In the genomic region with DNA sequence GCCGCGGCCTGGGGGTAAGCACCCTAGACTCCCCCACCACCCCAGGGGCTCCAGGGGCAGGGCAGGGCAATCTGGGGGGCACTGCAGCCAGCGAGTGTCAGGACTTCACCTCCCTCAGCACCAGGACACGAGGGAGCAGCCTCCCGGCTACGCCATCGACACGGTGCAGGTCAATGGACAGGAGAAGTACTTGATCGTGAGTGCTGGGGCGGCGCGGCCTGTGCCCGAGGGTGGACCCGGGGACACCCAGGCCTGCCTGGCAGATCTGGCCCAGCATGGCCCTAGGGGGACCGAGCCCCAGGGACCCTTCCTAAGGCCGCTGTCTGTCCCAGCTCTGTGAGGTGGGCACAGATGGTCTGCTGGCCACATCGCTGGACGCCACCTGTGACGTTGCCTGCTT, we compare ENCODE assay signal across 20 cellular contexts. TPM values are rescaled to one million over a fixed set of nuclear protein-coding genes. Genes with fewer than 3 reads are reported as not detected.
DNase-seq lines count a peak whose midpoint lies in the region; ATAC-seq and TF ChIP-seq lines count a peak whose summit lies in the region.
"Had no signal": no experiment of that assay in that cellular context is flagged by ENCODE, and none has a peak within 500 bp of the region (broad histone marks: within the 10 kb centered on the region; RNA-seq: fewer than 3 reads in every experiment).

No MANE protein-coding gene starts in this region.

- H2BK120ac ChIP-seq in IMR-90 (ENCODE audit: low read depth, low read length): no peak overlapping the region
- no peak overlapping the region for H2BK120ac ChIP-seq in mesenchymal stem cell (ENCODE audit: low read depth, low read length)

- 90% methylated on average over 3 of the region's 19 CpGs for WGBS in mammary epithelial cell (ENCODE audit: low coverage, missing lambda C conversion rate)
- 95% methylated on average over 12 of the region's 19 CpGs; no CpG with 5 or more reads in 1 of the 2 experiments for WGBS in IMR-90 (ENCODE audit: extremely low coverage in 2 of 2, insufficient read length in 1 of 2), 2 experiments
- 98% methylated on average over 19 of the region's 19 CpGs for WGBS in mesenchymal stem cell

- H3K14ac ChIP-seq in IMR-90 (replicated peaks; ENCODE audit: low read depth, low read length) (no peak overlapping the region), mesenchymal stem cell (ENCODE audit: low read length in 2 of 2) (no peak overlapping the region)

- H3K36me3 ChIP-seq in mammary epithelial cell (ENCODE audit: insufficient read depth, low read length): no peaks in the 10 kb centered on the region
- H3K36me3 ChIP-seq in IMR-90 (ENCODE audit: control insufficient read depth, insufficient read depth, low read length): peaks cover 47% of the 10 kb centered on the region
- H3K36me3 ChIP-seq in mesenchymal stem cell (ENCODE audit: control insufficient read depth in 1 of 2, insufficient read depth in 2 of 2, low read depth in 1 of 2, low read length in 2 of 2): peaks cover 41 to 65% of the 10 kb centered on the region in 2 experiments

- H3K4me3 ChIP-seq in mammary epithelial cell (replicated peaks in 1 of 3; ENCODE audit: insufficient read depth in 1 of 3, low read depth in 2 of 3, low read length in 3 of 3) (no peak overlapping the region), IMR-90 (ENCODE audit: insufficient read depth, low read depth, low read length) (no peak overlapping the region), mesenchymal stem cell (ENCODE audit: insufficient read depth in 1 of 2, low read depth in 1 of 2, low read length in 2 of 2) (no peak overlapping the region)
- H3K4me3 ChIP-seq: A549; BLaER1 treated with 17β-estradiol and CSF1 and Interleukin-3, amounts not matched to agents 10 nM and 100 nM; GM23248 had no signal

- H3K79me2 ChIP-seq in mammary epithelial cell (ENCODE audit: insufficient read depth, low read length): peaks cover 49% of the 10 kb centered on the region

- H3K9me3 Mint-ChIP-seq in MCF 10A (ENCODE audit: unreplicated experiment): no peaks in the 10 kb centered on the region
- H3K9me3 Mint-ChIP-seq in activated CD8-positive, alpha-beta T cell treated with anti-CD3 and anti-CD28 coated beads, Interleukin-2, amount 10 ng/mL, durations not matched to agents 7 days and 5 days (ENCODE audit: insufficient read depth): no peaks in the 10 kb centered on the region
- H3K9me3 Mint-ChIP-seq: CD4-positive, alpha-beta T cell had no signal

- no peak overlapping the region for H4K5ac ChIP-seq in IMR-90 (ENCODE audit: low read depth, low read length)

- H3K36me3 Mint-ChIP-seq in MCF 10A (ENCODE audit: insufficient read depth, unreplicated experiment): peaks cover 50% of the 10 kb centered on the region
- peaks cover 14% of the 10 kb centered on the region for H3K36me3 Mint-ChIP-seq in activated CD8-positive, alpha-beta T cell treated with anti-CD3 and anti-CD28 coated beads, Interleukin-2, amount 10 ng/mL, durations not matched to agents 7 days and 5 days (ENCODE audit: low read depth)

- H3K79me1 ChIP-seq in IMR-90 (ENCODE audit: low read depth in 1 of 2, low read length in 2 of 2): peaks cover 0 to 37% of the 10 kb centered on the region in 2 experiments; a peak in 1 of 4 replicates
- peaks cover 23% of the 10 kb centered on the region for H3K79me1 ChIP-seq in mesenchymal stem cell (replicated peaks; ENCODE audit: low read length, poor library complexity, severe bottlenecking)

- no peaks in the 10 kb centered on the region for H4K20me1 ChIP-seq in mammary epithelial cell (ENCODE audit: insufficient read depth, low read length)
- H4K20me1 ChIP-seq in IMR-90 (ENCODE audit: insufficient read depth, low read length): peaks cover 27% of the 10 kb centered on the region

- H3K18ac ChIP-seq in IMR-90 (ENCODE audit: low read depth, low read length): no peak overlapping the region
- H3K18ac ChIP-seq in mesenchymal stem cell (ENCODE audit: low read depth in 1 of 2, low read length in 2 of 2): no peak overlapping the region

- H2BK12ac ChIP-seq in mesenchymal stem cell (ENCODE audit: low read length in 2 of 2): no peak overlapping the region

- H3K4me3 Mint-ChIP-seq in MCF 10A (ENCODE audit: unreplicated experiment): no peak overlapping the region
- no peak overlapping the region for H3K4me3 Mint-ChIP-seq in activated CD8-positive, alpha-beta T cell treated with anti-CD3 and anti-CD28 coated beads, Interleukin-2, amount 10 ng/mL, durations not matched to agents 7 days and 5 days
- H3K4me3 Mint-ChIP-seq: CD14-positive monocyte; CD4-positive, alpha-beta T cell had no signal

- H3K56ac ChIP-seq in IMR-90 (ENCODE audit: extremely low read depth, insufficient read depth, low read length): no peak overlapping the region

- H2BK20ac ChIP-seq in IMR-90 (ENCODE audit: low read depth, low read length): no peak overlapping the region

- no peak for TF ChIP-seq POLR2A in IMR-90 (IDR thresholded peaks at IDR 0.05; ENCODE audit: low read depth, low read length)

- H2AK9ac ChIP-seq in IMR-90 (replicated peaks; ENCODE audit: low read depth, low read length, poor library complexity): no peak overlapping the region

- H3K4me2 ChIP-seq in mammary epithelial cell (ENCODE audit: insufficient read depth, low read depth, low read length) (no peak overlapping the region), IMR-90 (ENCODE audit: low read depth, low read length) (no peak overlapping the region), mesenchymal stem cell (ENCODE audit: low read length, poor library complexity, severe bottlenecking) (no peak overlapping the region)
- H3K4me2 ChIP-seq: A549; BLaER1 treated with 17β-estradiol and CSF1 and Interleukin-3, amounts not matched to agents 10 nM and 100 nM had no signal

- dilution Hi-C loops in mammary epithelial cell (cut with HindIII; ENCODE audit: low sequenced_read_pairs): no loop called here
- dilution Hi-C loops in IMR-90 (cut with HindIII; ENCODE audit: low sequenced_read_pairs, unreplicated experiment): no loop called here

- H3K4me1 ChIP-seq in mammary epithelial cell (ENCODE audit: insufficient read depth, low read length): peaks cover 47% of the 10 kb centered on the region
- H3K4me1 ChIP-seq in IMR-90 (ENCODE audit: control insufficient read depth, insufficient read depth, low read length): peaks cover 14% of the 10 kb centered on the region
- H3K4me1 ChIP-seq in mesenchymal stem cell (ENCODE audit: control insufficient read depth, insufficient read depth, low read depth, low read length): peaks cover 40% of the 10 kb centered on the region

- H3K27me3 ChIP-seq in mammary epithelial cell (ENCODE audit: insufficient read depth, low read length) (no peaks in the 10 kb centered on the region), IMR-90 (ENCODE audit: control insufficient read depth, insufficient read depth, low read length) (no peaks in the 10 kb centered on the region), mesenchymal stem cell (ENCODE audit: control insufficient read depth in 1 of 2, insufficient read depth in 1 of 2, low read length in 2 of 2) (no peaks in the 10 kb centered on the region)
- H3K27me3 ChIP-seq: BE2C had no signal

- H2AFZ ChIP-seq in mammary epithelial cell (ENCODE audit: low read depth, low read length): no peak overlapping the region
- no peak overlapping the region for H2AFZ ChIP-seq in IMR-90 (replicated peaks; ENCODE audit: low read length, poor library complexity)
- H2AFZ ChIP-seq in mesenchymal stem cell (ENCODE audit: low read depth, low read length): no peak overlapping the region
- H2AFZ ChIP-seq: GM23248 had no signal

- DNase-seq in MCF 10A (ENCODE audit: unreplicated experiment) (no peak), mammary epithelial cell (no peak), IMR-90 (no peak), mesenchymal stem cell (no peak), occipital lobe (lab: John Stamatoyannopoulos, UW) (no peak)
- DNase-seq in activated CD8-positive, alpha-beta T cell treated with anti-CD3 and anti-CD28 coated beads, Interleukin-2, amount 10 ng/mL, durations not matched to agents 7 days and 5 days: no peak
- DNase-seq: 8988T; ACHN; AML-193; BE2C; CD4-positive, alpha-beta T cell; COR-L47; DMS153; DND-41; GM23248; H7; HCEC 1CT had no signal

- H3K27ac ChIP-seq in mammary epithelial cell (ENCODE audit: insufficient read depth, low read depth, low read length): no peak overlapping the region
- no peak overlapping the region for H3K27ac ChIP-seq in IMR-90 (ENCODE audit: insufficient read depth, low read length)
- no peak overlapping the region for H3K27ac ChIP-seq in mesenchymal stem cell (ENCODE audit: low read length, poor library complexity, severe bottlenecking)
- H3K27ac ChIP-seq: BLaER1 treated with 17β-estradiol and CSF1 and Interleukin-3, amounts not matched to agents 10 nM and 100 nM; GM23248 had no signal

- H3K23ac ChIP-seq in IMR-90 (ENCODE audit: low read depth, low read length) (no peak overlapping the region), mesenchymal stem cell (ENCODE audit: low read length in 2 of 2) (no peak overlapping the region)

- no peak overlapping the region for H3K4ac ChIP-seq in IMR-90 (ENCODE audit: low read depth, low read length)
- H3K4ac ChIP-seq in mesenchymal stem cell (ENCODE audit: low read depth in 1 of 2, low read length in 2 of 2): no peak overlapping the region

- BruUV-seq in MCF 10A (replicated peaks; lab: Mats Ljungman, UMichigan): TSS peak; percentile 12
- no TSS peak for BruUV-seq in mammary epithelial cell (replicated peaks; lab: Mats Ljungman, UMichigan)
- BruUV-seq in IMR-90 (replicated peaks; lab: Mats Ljungman, UMichigan): TSS peak; percentile 68

- no peak for TF ChIP-seq RAD21 in IMR-90 (IDR thresholded peaks at IDR 0.05; ENCODE audit: low read length)

- no peak overlapping the region for H2AK5ac ChIP-seq in IMR-90 (ENCODE audit: low read depth, low read length)
- no peak overlapping the region for H2AK5ac ChIP-seq in mesenchymal stem cell (ENCODE audit: low read length, severe bottlenecking)

- intact Hi-C loops in MCF 10A (cut with micrococcal nuclease) (no loop called here), mammary epithelial cell (cut with micrococcal nuclease) (no loop called here), IMR-90 (cut with micrococcal nuclease) (no loop called here)

- no peak for TF ChIP-seq CTCF in MCF 10A (IDR thresholded peaks at IDR 0.05; ENCODE audit: unreplicated experiment)
- TF ChIP-seq CTCF in mammary epithelial cell (conservative IDR thresholded peaks at IDR 0.05 in 1 of 2, IDR thresholded peaks at IDR 0.05 in 1 of 2; ENCODE audit: extremely low read depth in 1 of 2, insufficient read depth in 1 of 2, low read depth in 1 of 2, low read length in 2 of 2): no peak
- TF ChIP-seq CTCF in IMR-90 (conservative IDR thresholded peaks at IDR 0.05; ENCODE audit: low read depth, low read length): no peak

- H3K27ac Mint-ChIP-seq in MCF 10A (ENCODE audit: low read depth, unreplicated experiment): no peak overlapping the region
- H3K27ac Mint-ChIP-seq in activated CD8-positive, alpha-beta T cell treated with anti-CD3 and anti-CD28 coated beads, Interleukin-2, amount 10 ng/mL, durations not matched to agents 7 days and 5 days: no peak overlapping the region
- H3K27ac Mint-ChIP-seq: CD14-positive monocyte; CD4-positive, alpha-beta T cell had no signal

- no peak overlapping the region for H4K91ac ChIP-seq in IMR-90 (ENCODE audit: insufficient read depth, low read depth, low read length)
- peak overlapping the region; percentile 46 for H4K91ac ChIP-seq in mesenchymal stem cell (ENCODE audit: low read length)

- peaks cover 4% of the 10 kb centered on the region for H3K9me1 ChIP-seq in IMR-90 (ENCODE audit: insufficient read depth, low read length)

- POLR2A ChIA-PET in MCF 10A (lab: Yijun Ruan, JAX) (no interaction called here), IMR-90 (lab: Charles Lee; ENCODE audit: unreplicated experiment) (no interaction called here)
- POLR2A ChIA-PET in activated CD8-positive, alpha-beta T cell treated with anti-CD3 and anti-CD28 coated beads, Interleukin-2, amount 10 ng/mL, durations not matched to agents 7 days and 5 days (lab: Charles Lee): no interaction called here

- H3K9me3 ChIP-seq in mammary epithelial cell (replicated peaks; ENCODE audit: insufficient read depth, low read length) (no peaks in the 10 kb centered on the region), IMR-90 (ENCODE audit: control insufficient read depth, insufficient read depth, low read length) (no peaks in the 10 kb centered on the region), mesenchymal stem cell (ENCODE audit: control insufficient read depth, low read length) (no peaks in the 10 kb centered on the region)
- H3K9me3 ChIP-seq: A549; BE2C; BLaER1 treated with 17β-estradiol and CSF1 and Interleukin-3, amounts not matched to agents 10 nM and 100 nM had no signal

- H2BK5ac ChIP-seq in IMR-90 (ENCODE audit: low read depth, low read length, poor library complexity, severe bottlenecking): no peak overlapping the region
- H2BK5ac ChIP-seq in mesenchymal stem cell (ENCODE audit: low read depth, low read length, poor library complexity, severe bottlenecking): no peak overlapping the region

- no peak overlapping the region for H2BK15ac ChIP-seq in IMR-90 (ENCODE audit: low read depth, low read length)
- no peak overlapping the region for H2BK15ac ChIP-seq in mesenchymal stem cell (ENCODE audit: low read depth, poor library complexity, severe bottlenecking)

- no peaks in the 10 kb centered on the region for H3K27me3 Mint-ChIP-seq in MCF 10A (ENCODE audit: insufficient read depth, unreplicated experiment)
- H3K27me3 Mint-ChIP-seq in activated CD8-positive, alpha-beta T cell treated with anti-CD3 and anti-CD28 coated beads, Interleukin-2, amount 10 ng/mL, durations not matched to agents 7 days and 5 days (ENCODE audit: low read depth): peaks cover 6% of the 10 kb centered on the region
- H3K27me3 Mint-ChIP-seq: CD4-positive, alpha-beta T cell had no signal

- H4K8ac ChIP-seq in IMR-90 (ENCODE audit: low read depth in 2 of 2, low read length in 2 of 2) (no peak overlapping the region), mesenchymal stem cell (ENCODE audit: low read length) (no peak overlapping the region)

- CTCF ChIA-PET in MCF 10A (lab: Yijun Ruan, JAX): interaction anchor here (0.6 kb wide), 1 partner anchor 77 kb away, joined by 4 read pairs; no protein-coding TSS in a partner anchor
- CTCF ChIA-PET in mammary epithelial cell (lab: Charles Lee; ENCODE audit: low non-redundant PET): no interaction called here
- CTCF ChIA-PET in IMR-90 (lab: Yijun Ruan, JAX): no interaction called here
- CTCF ChIA-PET in activated CD8-positive, alpha-beta T cell treated with anti-CD3 and anti-CD28 coated beads, Interleukin-2, amount 10 ng/mL, durations not matched to agents 7 days and 5 days (lab: Charles Lee): no interaction called here

- no peaks in the 10 kb centered on the region for H3K4me1 Mint-ChIP-seq in MCF 10A (ENCODE audit: insufficient read depth, unreplicated experiment)
- peaks cover 18% of the 10 kb centered on the region for H3K4me1 Mint-ChIP-seq in activated CD8-positive, alpha-beta T cell treated with anti-CD3 and anti-CD28 coated beads, Interleukin-2, amount 10 ng/mL, durations not matched to agents 7 days and 5 days (ENCODE audit: low read depth)

- H3K9ac ChIP-seq in mammary epithelial cell (ENCODE audit: insufficient read depth, low read length): no peak overlapping the region
- no peak overlapping the region for H3K9ac ChIP-seq in IMR-90 (ENCODE audit: low read depth, low read length)
- H3K9ac ChIP-seq in mesenchymal stem cell (ENCODE audit: low read length): no peak overlapping the region
- H3K9ac ChIP-seq: BLaER1 treated with 17β-estradiol and CSF1 and Interleukin-3, amounts not matched to agents 10 nM and 100 nM; GM23248 had no signal

- in situ Hi-C loops in mammary epithelial cell (cut with MboI; ENCODE audit: low sequenced_read_pairs in 2 of 2) (no loop called here), IMR-90 (cut with MboI; ENCODE audit: low sequenced_read_pairs) (no loop called here)

- ATAC-seq in IMR-90 (ENCODE audit: low read depth): no peak
- no peak for ATAC-seq in activated CD8-positive, alpha-beta T cell treated with anti-CD3 and anti-CD28 coated beads, Interleukin-2, amount 10 ng/mL, durations not matched to agents 7 days and 5 days
- ATAC-seq: A549 had no signal

RNA-seq across cellular contexts. Expression of a gene that starts 3.1 kb away (rescaled TPM):
- total RNA-seq in MCF 10A (2022) (3.0 and 4.5 TPM in 2 replicates), mammary epithelial cell (1 to 10 TPM; 3.2 to 6.1 TPM), IMR-90 (2012; rRNA removed) (0.72 and 0.83 TPM in 2 replicates), occipital lobe (1.4 TPM)
- polyA plus RNA-seq in mammary epithelial cell (2.1 TPM), IMR-90 (2012; rRNA removed) (4.1 and 4.8 TPM in 2 replicates)
- polyA minus RNA-seq in mammary epithelial cell: not detected
- 4.0 and 5.9 TPM in 2 replicates for polyA plus RNA-seq in IMR-90 (2012; cell fraction: cytosol; rRNA removed)
- 37.4 and 102 TPM in 2 replicates for polyA plus RNA-seq in IMR-90 (2012; cell fraction: nucleus; rRNA removed; ENCODE audit: low replicate concordance)
- 1.5 TPM for polyA plus RNA-seq in mesenchymal stem cell (2013, experiment 1 of 2)
- polyA plus RNA-seq in mesenchymal stem cell (2013, experiment 2 of 2): 1.3 TPM
- 1 to 10 TPM; 1.4 to 1.9 TPM for total RNA-seq in activated CD8-positive, alpha-beta T cell treated with anti-CD3 and anti-CD28 coated beads, Interleukin-2, amount 10 ng/mL, durations not matched to agents 7 days and 5 days
- polyA plus RNA-seq: CD14-positive monocyte had no signal

RNA-seq across cellular contexts. Expression of a gene that starts 4.4 kb away (rescaled TPM):
- 110 and 118 TPM in 2 replicates for total RNA-seq in MCF 10A (2022)
- total RNA-seq in mammary epithelial cell: 100 to 1,000 TPM in 1 of 2 donors, 10 to 100 TPM in 1; 48.8 to 154 TPM
- 87.3 TPM for polyA plus RNA-seq in mammary epithelial cell
- polyA minus RNA-seq in mammary epithelial cell: 29.5 TPM
- 20.0 and 20.3 TPM in 2 replicates for total RNA-seq in IMR-90 (2012; rRNA removed)
- polyA plus RNA-seq in IMR-90 (2012; rRNA removed): 181 and 228 TPM in 2 replicates
- polyA plus RNA-seq in IMR-90 (2012; cell fraction: cytosol; rRNA removed): 70.1 and 99.5 TPM in 2 replicates
- polyA plus RNA-seq in IMR-90 (2012; cell fraction: nucleus; rRNA removed; ENCODE audit: low replicate concordance): 1,124 and 3,095 TPM in 2 replicates
- 61.9 TPM for polyA plus RNA-seq in mesenchymal stem cell (2013, experiment 1 of 2)
- polyA plus RNA-seq in mesenchymal stem cell (2013, experiment 2 of 2): 56.8 TPM
- total RNA-seq in activated CD8-positive, alpha-beta T cell treated with anti-CD3 and anti-CD28 coated beads, Interleukin-2, amount 10 ng/mL, durations not matched to agents 7 days and 5 days: 100 to 1,000 TPM; 135 to 139 TPM
- total RNA-seq in occipital lobe: 20.9 TPM

RNA-seq across cellular contexts. Expression of a gene that starts 7.8 kb away (rescaled TPM):
- total RNA-seq in MCF 10A (2022) (99.3 and 124 TPM in 2 replicates), mammary epithelial cell (100 to 1,000 TPM; 126 to 156 TPM), IMR-90 (2012; rRNA removed) (162 and 183 TPM in 2 replicates), occipital lobe (49.9 TPM)
- polyA plus RNA-seq in mammary epithelial cell (189 TPM), IMR-90 (2012; rRNA removed) (186 and 195 TPM in 2 replicates)
- polyA minus RNA-seq in mammary epithelial cell: 105 TPM
- polyA plus RNA-seq in IMR-90 (2012; cell fraction: cytosol; rRNA removed): 197 and 230 TPM in 2 replicates
- 258 and 444 TPM in 2 replicates for polyA plus RNA-seq in IMR-90 (2012; cell fraction: nucleus; rRNA removed; ENCODE audit: low replicate concordance)
- 116 TPM for polyA plus RNA-seq in mesenchymal stem cell (2013, experiment 1 of 2)
- 121 TPM for polyA plus RNA-seq in mesenchymal stem cell (2013, experiment 2 of 2)
- 10 to 100 TPM; 80.4 to 86.4 TPM for total RNA-seq in activated CD8-positive, alpha-beta T cell treated with anti-CD3 and anti-CD28 coated beads, Interleukin-2, amount 10 ng/mL, durations not matched to agents 7 days and 5 days

RNA-seq across cellular contexts. Expression of a gene that starts 11.8 kb away (rescaled TPM):
- total RNA-seq in MCF 10A (2022): 23.6 and 33.4 TPM in 2 replicates
- total RNA-seq in mammary epithelial cell: 10 to 100 TPM; 21.2 to 32.4 TPM
- 42.5 TPM for polyA plus RNA-seq in mammary epithelial cell
- polyA minus RNA-seq in mammary epithelial cell: 18.5 TPM
- total RNA-seq in IMR-90 (2012; rRNA removed): 17.2 and 17.7 TPM in 2 replicates
- polyA plus RNA-seq in IMR-90 (2012; rRNA removed): 62.5 and 72.2 TPM in 2 replicates
- polyA plus RNA-seq in IMR-90 (2012; cell fraction: cytosol; rRNA removed): 54.7 and 85.9 TPM in 2 replicates
- polyA plus RNA-seq in IMR-90 (2012; cell fraction: nucleus; rRNA removed; ENCODE audit: low replicate concordance): 54.8 and 132 TPM in 2 replicates
- 51.4 TPM for polyA plus RNA-seq in mesenchymal stem cell (2013, experiment 1 of 2)
- polyA plus RNA-seq in mesenchymal stem cell (2013, experiment 2 of 2): 50.3 TPM
- 10 to 100 TPM; 36.1 to 39.0 TPM for total RNA-seq in activated CD8-positive, alpha-beta T cell treated with anti-CD3 and anti-CD28 coated beads, Interleukin-2, amount 10 ng/mL, durations not matched to agents 7 days and 5 days
- 14.3 TPM for total RNA-seq in occipital lobe

RNA-seq across cellular contexts. Expression of a gene that starts 17.8 kb away (rescaled TPM):
- 12.2 and 13.9 TPM in 2 replicates for total RNA-seq in MCF 10A (2022)
- total RNA-seq in mammary epithelial cell: 10 to 100 TPM in 1 of 2 donors, 1 to 10 TPM in 1; 5.3 to 10.3 TPM
- polyA plus RNA-seq in mammary epithelial cell: 4.3 TPM
- polyA minus RNA-seq in mammary epithelial cell: 6.9 TPM
- 0.72 and 1.1 TPM in 2 replicates for total RNA-seq in IMR-90 (2012; rRNA removed)
- polyA plus RNA-seq in IMR-90 (2012; rRNA removed): 8.7 and 10.8 TPM in 2 replicates
- 7.8 and 7.9 TPM in 2 replicates for polyA plus RNA-seq in IMR-90 (2012; cell fraction: cytosol; rRNA removed)
- polyA plus RNA-seq in IMR-90 (2012; cell fraction: nucleus; rRNA removed; ENCODE audit: low replicate concordance): 22.4 and 54.8 TPM in 2 replicates
- polyA plus RNA-seq in mesenchymal stem cell (2013, experiment 1 of 2): 6.3 TPM
- polyA plus RNA-seq in mesenchymal stem cell (2013, experiment 2 of 2): 6.4 TPM
- total RNA-seq in activated CD8-positive, alpha-beta T cell treated with anti-CD3 and anti-CD28 coated beads, Interleukin-2, amount 10 ng/mL, durations not matched to agents 7 days and 5 days: 10 to 100 TPM; 16.9 to 19.4 TPM
- 3.0 TPM for total RNA-seq in occipital lobe
